Comparison of ENCODE assay signal across 35 cellular contexts in the genomic region with DNA sequence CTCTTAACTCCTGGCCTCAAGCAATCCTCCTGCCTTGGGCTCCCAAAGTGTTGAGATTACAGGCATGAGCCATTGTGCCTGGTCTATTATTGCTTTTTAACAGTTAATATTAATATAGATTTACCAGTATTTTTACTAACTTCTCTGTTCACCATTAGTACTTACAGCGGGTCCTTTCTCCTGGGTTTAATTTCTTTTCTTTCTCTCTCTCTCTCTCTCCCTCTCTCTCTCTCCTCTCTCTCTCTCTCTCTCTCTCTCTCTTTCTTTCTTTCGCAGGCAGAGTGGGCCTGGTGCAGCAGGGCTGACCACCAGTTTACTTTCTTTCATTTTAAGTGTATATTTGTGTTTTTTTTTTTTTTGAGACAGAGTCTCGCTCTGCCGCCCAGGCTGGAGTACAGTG.
"Had no signal": no experiment of that assay in that cellular context is flagged by ENCODE, and none has a peak within 500 bp of the region (broad histone marks: within the 10 kb centered on the region; RNA-seq: fewer than 3 reads in every experiment).

No MANE protein-coding gene starts in this region.

- H3K9me3 ChIP-seq: MG63 had no signal

- H3K27ac ChIP-seq: KMS-11 had no signal

- H3K4me3 ChIP-seq: MG63 had no signal

- H3K36me3 ChIP-seq: MG63 had no signal

- DNase-seq: Karpas-422, Kasumi-1, MG63, MM.1S, MV-4-11, NCI-H1048, NCI-H1092, NCI-H1092 treated with DMSO at 0.1 percent for 48 hours, NCI-H1105, NCI-H1105 treated with DMSO at 0.1 percent for 48 hours, NCI-H1417, NCI-H1417 treated with DMSO at 0.1 percent for 48 hours, NCI-H1436, NCI-H1436 treated with DMSO at 0.1 percent for 48 hours, NCI-H146, NCI-H1694, NCI-H1694 treated with DMSO at 0.1 percent for 48 hours, NCI-H187, NCI-H187 treated with DMSO at 0.1 percent for 48 hours, NCI-H1930, NCI-H2029, NCI-H2029 treated with DMSO at 0.1 percent for 48 hours, NCI-H2081, NCI-H2081 treated with DMSO at 0.1 percent for 48 hours, NCI-H2107, NCI-H2171, NCI-H2171 treated with DMSO at 0.1 percent for 48 hours, NCI-H2227 treated with DMSO at 0.1 percent for 48 hours, NCI-H226, NCI-H345, NCI-H446, NCI-H446 treated with DMSO at 0.1 percent for 48 hours, NCI-H510A, NCI-H510A treated with DMSO at 0.1 percent for 48 hours had no signal
